Comparison of ENCODE assay signal across 17 cellular contexts in genomic region chr16:3863587-3863986, GRCh38. TPM values are rescaled to one million over a fixed set of nuclear protein-coding genes. Genes with fewer than 3 reads are reported as not detected.
DNase-seq lines count a peak whose midpoint lies in the region; ATAC-seq, FAIRE-seq and TF ChIP-seq lines count a peak whose summit lies in the region.
"Had no signal": no experiment of that assay in that cellular context is flagged by ENCODE, and none has a peak within 500 bp of the region (broad histone marks: within the 10 kb centered on the region; RNA-seq: fewer than 3 reads in every experiment).

No MANE protein-coding gene starts in this region.

- FAIRE-seq in HepG2 (lab: Jason Lieb, UNC): no peak
- FAIRE-seq: pancreas had no signal

- TF ChIP-seq EP300 in HepG2 (IDR thresholded peaks at IDR 0.05; ENCODE audit: low read depth in 2 of 2, low read length in 2 of 2) (no peak), HepG2 (CRISPR knock-in tag; IDR thresholded peaks at IDR 0.05; ENCODE audit: borderline replicate concordance) (no peak), transverse colon (IDR thresholded peaks at IDR 0.05; ENCODE audit: low read depth) (no peak)

- no peak overlapping the region for H3K9ac ChIP-seq in HepG2 (ENCODE audit: insufficient read depth, low read depth, low read length)

- no peak overlapping the region for H3K4me2 ChIP-seq in HepG2 (ENCODE audit: low read depth, low read length)

- DNase-seq in activated B cell treated with CpG ODN at 0.5 μM for 24 hours (no peak), HepG2 (ENCODE audit: low spot score) (no peak), transverse colon (no peak), cortex of kidney (lab: John Stamatoyannopoulos, UW) (no peak), SHP77 (lab: John Stamatoyannopoulos, UW) (no peak), DMS79 (lab: John Stamatoyannopoulos, UW) (no peak)
- DNase-seq: activated CD8-positive, alpha-beta T cell treated with anti-CD3 and anti-CD28 coated beads, Interleukin-2, amount 10 ng/mL, durations not matched to agents 7 days and 5 days; dermis blood vessel endothelial cell; DMS79 treated with DMSO at 0.1 percent for 48 hours; NCI-H526; pancreas; PC-3; stimulated activated CD4-positive, alpha-beta T cell treated with anti-CD3 and anti-CD28 coated beads, Interleukin-12 subunit alpha, Interleukin-12 subunit beta, amount 100 ng/mL, for 4 hours; stimulated activated naive CD8-positive, alpha-beta T cell treated with anti-CD3 and anti-CD28 coated beads, Interleukin-15, amount 100 ng/mL, for 72 hours had no signal

- ATAC-seq in activated B cell treated with CpG ODN at 0.5 μM for 24 hours (ENCODE audit: low read depth) (no peak), HepG2 (peak; percentile 59)
- ATAC-seq: activated CD8-positive, alpha-beta T cell treated with anti-CD3 and anti-CD28 coated beads, Interleukin-2, amount 10 ng/mL, durations not matched to agents 7 days and 5 days; PC-3; stimulated activated naive CD8-positive, alpha-beta T cell treated with anti-CD3 and anti-CD28 coated beads, Interleukin-15, amount 100 ng/mL, for 72 hours had no signal

- no peaks in the 10 kb centered on the region for H3K9me3 Mint-ChIP-seq in activated B cell treated with CpG ODN at 0.5 μM for 24 hours
- H3K9me3 Mint-ChIP-seq: activated T-helper 17 cell treated with anti-CD3 and anti-CD28 coated beads, Interleukin-2, amount 50 U/mL, for 72 hours; mesothelial cell of epicardium; stimulated activated naive CD8-positive, alpha-beta T cell treated with anti-CD3 and anti-CD28 coated beads, Interleukin-15, amount 100 ng/mL, for 72 hours had no signal

- no TSS peak for BruUV-seq in HepG2 (replicated peaks; lab: Mats Ljungman, UMichigan)

- in situ Hi-C loops in HepG2 (cut with HindIII; ENCODE audit: extremely low pct_ligation_motif_present, low pct_unique_long_range_greater_than_20kb) (no loop called here), transverse colon (cut with MboI; ENCODE audit: low pct_ligation_motif_present in 1 of 4, low pct_unique_long_range_greater_than_20kb in 1 of 4, low sequenced_read_pairs in 3 of 4) (no loop called here)

- H2AFZ ChIP-seq in HepG2 (ENCODE audit: low read length): no peak overlapping the region

- H3K36me3 Mint-ChIP-seq in activated B cell treated with CpG ODN at 0.5 μM for 24 hours (ENCODE audit: low read depth): peaks cover 11% of the 10 kb centered on the region

- H3K9me3 ChIP-seq in HepG2 (ENCODE audit: low read length) (no peaks in the 10 kb centered on the region), transverse colon (no peaks in the 10 kb centered on the region)
- H3K9me3 ChIP-seq: pancreas had no signal

- H3K4me1 ChIP-seq in HepG2 (ENCODE audit: insufficient read depth, low read length) (peaks cover 30% of the 10 kb centered on the region), transverse colon (peaks cover 29 to 89% (median 53%) of the 10 kb centered on the region in 4 donors)

- TF ChIP-seq POLR2A in HepG2 (IDR thresholded peaks at IDR 0.05; ENCODE audit: insufficient read depth in 1 of 2, low read depth in 2 of 2, low read length in 2 of 2) (no peak), transverse colon (IDR thresholded peaks at IDR 0.05) (no peak)

- H4K20me1 ChIP-seq in HepG2 (ENCODE audit: insufficient read depth, low read length): peaks cover 70% of the 10 kb centered on the region

- H3K36me3 ChIP-seq in HepG2 (replicated peaks in 1 of 2; ENCODE audit: control insufficient read depth in 1 of 2, insufficient read depth in 2 of 2, low read length in 2 of 2) (no peaks in the 10 kb centered on the region; a peak in 2 of 5 replicates), transverse colon (no peaks in the 10 kb centered on the region)
- H3K36me3 ChIP-seq: pancreas had no signal

- TF ChIP-seq RAD21 in HepG2 (CRISPR knock-in tag; IDR thresholded peaks at IDR 0.05): no peak

- intact Hi-C loops in activated B cell treated with CpG ODN at 0.5 μM for 24 hours (cut with micrococcal nuclease) (loop anchor here (2.0 to 5.0 kb wide), 2 partner anchors 19 to 76 kb away; no protein-coding TSS in a partner anchor), HepG2 (cut with micrococcal nuclease; ENCODE audit: unreplicated experiment) (no loop called here), transverse colon (cut with DNase I; ENCODE audit: low total_unique reads) (no loop called here)

- H3K4me1 Mint-ChIP-seq in activated B cell treated with CpG ODN at 0.5 μM for 24 hours: peaks cover 91% of the 10 kb centered on the region

- CTCF ChIA-PET in activated B cell treated with CpG ODN at 0.5 μM for 24 hours (lab: Charles Lee) (no interaction called here), HepG2 (lab: Yijun Ruan, JAX; ENCODE audit: low intra/inter-chr PET ratio, low total read pairs) (interaction anchor here (0.6 kb wide), 1 partner anchor 407 kb away, joined by 3 read pairs; no protein-coding TSS in a partner anchor)

- H3K27ac Mint-ChIP-seq in activated B cell treated with CpG ODN at 0.5 μM for 24 hours: peak overlapping the region; percentile 1
- H3K27ac Mint-ChIP-seq: activated T-helper 17 cell treated with anti-CD3 and anti-CD28 coated beads, Interleukin-2, amount 50 U/mL, for 72 hours; mesothelial cell of epicardium had no signal

- H3K4me3 ChIP-seq in HepG2 (replicated peaks in 1 of 3; ENCODE audit: insufficient read depth in 1 of 3, low read depth in 2 of 3, low read length in 3 of 3) (no peak overlapping the region), transverse colon (no peak overlapping the region)
- H3K4me3 ChIP-seq: pancreas had no signal

- H3K27me3 Mint-ChIP-seq in activated B cell treated with CpG ODN at 0.5 μM for 24 hours: no peaks in the 10 kb centered on the region
- H3K27me3 Mint-ChIP-seq: activated T-helper 17 cell treated with anti-CD3 and anti-CD28 coated beads, Interleukin-2, amount 50 U/mL, for 72 hours; stimulated activated naive CD8-positive, alpha-beta T cell treated with anti-CD3 and anti-CD28 coated beads, Interleukin-15, amount 100 ng/mL, for 72 hours had no signal

- H3K4me3 Mint-ChIP-seq in activated B cell treated with CpG ODN at 0.5 μM for 24 hours: no peak overlapping the region
- H3K4me3 Mint-ChIP-seq: activated CD8-positive, alpha-beta T cell treated with anti-CD3 and anti-CD28 coated beads, Interleukin-2, amount 10 ng/mL, durations not matched to agents 7 days and 5 days; activated T-helper 17 cell treated with anti-CD3 and anti-CD28 coated beads, Interleukin-2, amount 50 U/mL, for 72 hours; mesothelial cell of epicardium; stimulated activated naive CD8-positive, alpha-beta T cell treated with anti-CD3 and anti-CD28 coated beads, Interleukin-15, amount 100 ng/mL, for 72 hours had no signal

- peaks cover 98% of the 10 kb centered on the region for H3K79me2 ChIP-seq in HepG2 (ENCODE audit: insufficient read depth, low read length)

- H3K27ac ChIP-seq in HepG2 (ENCODE audit: extremely low read length, insufficient read depth, low read length) (no peak overlapping the region), transverse colon (no peak overlapping the region)
- H3K27ac ChIP-seq: pancreas had no signal

- no peaks in the 10 kb centered on the region for H3K27me3 ChIP-seq in HepG2 (ENCODE audit: control insufficient read depth in 1 of 2, insufficient read depth in 2 of 2, low read length in 2 of 2)
- no peaks in the 10 kb centered on the region for H3K27me3 ChIP-seq in transverse colon
- H3K27me3 ChIP-seq: pancreas had no signal

- TF ChIP-seq CTCF in GM12872 (IDR thresholded peaks at IDR 0.05; ENCODE audit: insufficient read depth, low read depth, low read length) (0 out of 3 replicates have a peak, but pooled peaks have one; percentile 12), activated B cell treated with CpG ODN at 0.5 μM for 24 hours (IDR thresholded peaks at IDR 0.05) (no peak), HepG2 (CRISPR knock-in tag; IDR thresholded peaks at IDR 0.05) (no peak), transverse colon (IDR thresholded peaks at IDR 0.05) (peak in 4 of 5 experiments; percentile 6 to 37 (median 14))

- POLR2A ChIA-PET in activated B cell treated with CpG ODN at 0.5 μM for 24 hours (lab: Charles Lee) (no interaction called here), HepG2 (lab: Yijun Ruan, JAX) (no interaction called here)

- 98% methylated on average over 4 of the region's 5 CpGs for WGBS in HepG2 (ENCODE audit: low lambda C conversion rate)
- WGBS in transverse colon (ENCODE audit: low coverage in 1 of 2), 2 donors: 17 to 24% methylated on average over 3 to 5 of the region's 5 CpGs

TF ChIP-seq in HepG2, 621 proteins besides CTCF, POLR2A, EP300 and RAD21 (continues in another document):
- TF ChIP-seq ZNF7 (CRISPR knock-in tag; IDR thresholded peaks at IDR 0.05): no peak

RNA-seq across cellular contexts. Expression of gene CREBBP, which starts 16.9 kb away (rescaled TPM):
- 110 and 131 TPM in 2 replicates for total RNA-seq in activated B cell treated with CpG ODN at 0.5 μM for 24 hours
- total RNA-seq in HepG2 (2016; rRNA removed; fragmentation: Illumina TruSeq; extraction: Trizol): 9.6 and 10.4 TPM in 2 replicates
- total RNA-seq in HepG2 (2016; cell fraction: cytosol; rRNA removed; fragmentation: Illumina TruSeq; extraction: Trizol; ENCODE audit: low read depth): 21.4 and 21.7 TPM in 2 replicates
- total RNA-seq in HepG2 (2016; cell fraction: insoluble cytoplasmic fraction; rRNA removed; fragmentation: Illumina TruSeq; extraction: Trizol): 8.9 and 11.4 TPM in 2 replicates
- 11.2 TPM in 2 replicates for total RNA-seq in HepG2 (2016; cell fraction: membrane; rRNA removed; fragmentation: Illumina TruSeq; extraction: Trizol)
- total RNA-seq in HepG2 (2016; cell fraction: nucleus; rRNA removed; fragmentation: Illumina TruSeq; extraction: Trizol): 22.2 and 24.6 TPM in 2 replicates
- 5.3 and 5.6 TPM in 2 replicates for polyA plus RNA-seq in HepG2 (2011; rRNA removed)
- 2.9 and 3.6 TPM in 2 replicates for polyA plus RNA-seq in HepG2 (2011; cell fraction: cytosol; rRNA removed)
- polyA plus RNA-seq in HepG2 (2011; cell fraction: nucleus; rRNA removed): 14.4 and 16.2 TPM in 2 replicates
- polyA plus RNA-seq in HepG2 (2012): 18.0 and 18.4 TPM in 2 replicates
- polyA plus RNA-seq in HepG2 (2016; cell fraction: cytosol; fragmentation: Illumina TruSeq; extraction: Trizol; ENCODE audit: low read depth): 0.49 and 1.1 TPM in 2 replicates
- 8.4 and 12.7 TPM in 2 replicates for polyA plus RNA-seq in HepG2 (2016; cell fraction: insoluble cytoplasmic fraction; fragmentation: Illumina TruSeq; extraction: Trizol; ENCODE audit: low read depth)
- polyA plus RNA-seq in HepG2 (2016; cell fraction: membrane; fragmentation: Illumina TruSeq; extraction: Trizol; ENCODE audit: low read depth): 1.4 and 1.6 TPM in 2 replicates
- 29.7 and 36.9 TPM in 2 replicates for polyA plus RNA-seq in HepG2 (2016; cell fraction: nucleus; fragmentation: Illumina TruSeq; extraction: Trizol; ENCODE audit: insufficient read depth, low read depth)
- 22.8 and 23.5 TPM in 2 replicates for polyA minus RNA-seq in HepG2 (2011; rRNA and poly(A)+ RNA removed; ENCODE audit: low replicate concordance)
- 22.0 and 23.0 TPM in 2 replicates for polyA minus RNA-seq in HepG2 (2011; cell fraction: cytosol; rRNA and poly(A)+ RNA removed)
- polyA minus RNA-seq in HepG2 (2011; cell fraction: nucleus; rRNA and poly(A)+ RNA removed): 37.7 and 49.0 TPM in 2 replicates
- total RNA-seq in transverse colon: 100 to 1,000 TPM in 2 of 4 donors, 10 to 100 TPM in 2; 52.4 to 235 (median 98.7) TPM

Comparison
In these comparisons a context has a peak if more than half of its experiments do, and no peak if none do; other contexts are left out.
1. CTCF ChIP-seq: peak in GM12872 (single experiment) and transverse colon (4 of 5); none in activated B cell treated with CpG ODN at 0.5 μM for 24 hours (single experiment) and HepG2 (single experiment).